In genomic region chr16:87575027-87575804, GRCh38 we compare ENCODE assay signal across 1 cellular context.
TF ChIP-seq lines count a peak whose summit lies in the region.

No MANE protein-coding gene starts in this region.

TF ChIP-seq in H1, 55 proteins besides CTCF, POLR2A, EP300 and RAD21 (continued from another document):
- TF ChIP-seq, protein P1, sequence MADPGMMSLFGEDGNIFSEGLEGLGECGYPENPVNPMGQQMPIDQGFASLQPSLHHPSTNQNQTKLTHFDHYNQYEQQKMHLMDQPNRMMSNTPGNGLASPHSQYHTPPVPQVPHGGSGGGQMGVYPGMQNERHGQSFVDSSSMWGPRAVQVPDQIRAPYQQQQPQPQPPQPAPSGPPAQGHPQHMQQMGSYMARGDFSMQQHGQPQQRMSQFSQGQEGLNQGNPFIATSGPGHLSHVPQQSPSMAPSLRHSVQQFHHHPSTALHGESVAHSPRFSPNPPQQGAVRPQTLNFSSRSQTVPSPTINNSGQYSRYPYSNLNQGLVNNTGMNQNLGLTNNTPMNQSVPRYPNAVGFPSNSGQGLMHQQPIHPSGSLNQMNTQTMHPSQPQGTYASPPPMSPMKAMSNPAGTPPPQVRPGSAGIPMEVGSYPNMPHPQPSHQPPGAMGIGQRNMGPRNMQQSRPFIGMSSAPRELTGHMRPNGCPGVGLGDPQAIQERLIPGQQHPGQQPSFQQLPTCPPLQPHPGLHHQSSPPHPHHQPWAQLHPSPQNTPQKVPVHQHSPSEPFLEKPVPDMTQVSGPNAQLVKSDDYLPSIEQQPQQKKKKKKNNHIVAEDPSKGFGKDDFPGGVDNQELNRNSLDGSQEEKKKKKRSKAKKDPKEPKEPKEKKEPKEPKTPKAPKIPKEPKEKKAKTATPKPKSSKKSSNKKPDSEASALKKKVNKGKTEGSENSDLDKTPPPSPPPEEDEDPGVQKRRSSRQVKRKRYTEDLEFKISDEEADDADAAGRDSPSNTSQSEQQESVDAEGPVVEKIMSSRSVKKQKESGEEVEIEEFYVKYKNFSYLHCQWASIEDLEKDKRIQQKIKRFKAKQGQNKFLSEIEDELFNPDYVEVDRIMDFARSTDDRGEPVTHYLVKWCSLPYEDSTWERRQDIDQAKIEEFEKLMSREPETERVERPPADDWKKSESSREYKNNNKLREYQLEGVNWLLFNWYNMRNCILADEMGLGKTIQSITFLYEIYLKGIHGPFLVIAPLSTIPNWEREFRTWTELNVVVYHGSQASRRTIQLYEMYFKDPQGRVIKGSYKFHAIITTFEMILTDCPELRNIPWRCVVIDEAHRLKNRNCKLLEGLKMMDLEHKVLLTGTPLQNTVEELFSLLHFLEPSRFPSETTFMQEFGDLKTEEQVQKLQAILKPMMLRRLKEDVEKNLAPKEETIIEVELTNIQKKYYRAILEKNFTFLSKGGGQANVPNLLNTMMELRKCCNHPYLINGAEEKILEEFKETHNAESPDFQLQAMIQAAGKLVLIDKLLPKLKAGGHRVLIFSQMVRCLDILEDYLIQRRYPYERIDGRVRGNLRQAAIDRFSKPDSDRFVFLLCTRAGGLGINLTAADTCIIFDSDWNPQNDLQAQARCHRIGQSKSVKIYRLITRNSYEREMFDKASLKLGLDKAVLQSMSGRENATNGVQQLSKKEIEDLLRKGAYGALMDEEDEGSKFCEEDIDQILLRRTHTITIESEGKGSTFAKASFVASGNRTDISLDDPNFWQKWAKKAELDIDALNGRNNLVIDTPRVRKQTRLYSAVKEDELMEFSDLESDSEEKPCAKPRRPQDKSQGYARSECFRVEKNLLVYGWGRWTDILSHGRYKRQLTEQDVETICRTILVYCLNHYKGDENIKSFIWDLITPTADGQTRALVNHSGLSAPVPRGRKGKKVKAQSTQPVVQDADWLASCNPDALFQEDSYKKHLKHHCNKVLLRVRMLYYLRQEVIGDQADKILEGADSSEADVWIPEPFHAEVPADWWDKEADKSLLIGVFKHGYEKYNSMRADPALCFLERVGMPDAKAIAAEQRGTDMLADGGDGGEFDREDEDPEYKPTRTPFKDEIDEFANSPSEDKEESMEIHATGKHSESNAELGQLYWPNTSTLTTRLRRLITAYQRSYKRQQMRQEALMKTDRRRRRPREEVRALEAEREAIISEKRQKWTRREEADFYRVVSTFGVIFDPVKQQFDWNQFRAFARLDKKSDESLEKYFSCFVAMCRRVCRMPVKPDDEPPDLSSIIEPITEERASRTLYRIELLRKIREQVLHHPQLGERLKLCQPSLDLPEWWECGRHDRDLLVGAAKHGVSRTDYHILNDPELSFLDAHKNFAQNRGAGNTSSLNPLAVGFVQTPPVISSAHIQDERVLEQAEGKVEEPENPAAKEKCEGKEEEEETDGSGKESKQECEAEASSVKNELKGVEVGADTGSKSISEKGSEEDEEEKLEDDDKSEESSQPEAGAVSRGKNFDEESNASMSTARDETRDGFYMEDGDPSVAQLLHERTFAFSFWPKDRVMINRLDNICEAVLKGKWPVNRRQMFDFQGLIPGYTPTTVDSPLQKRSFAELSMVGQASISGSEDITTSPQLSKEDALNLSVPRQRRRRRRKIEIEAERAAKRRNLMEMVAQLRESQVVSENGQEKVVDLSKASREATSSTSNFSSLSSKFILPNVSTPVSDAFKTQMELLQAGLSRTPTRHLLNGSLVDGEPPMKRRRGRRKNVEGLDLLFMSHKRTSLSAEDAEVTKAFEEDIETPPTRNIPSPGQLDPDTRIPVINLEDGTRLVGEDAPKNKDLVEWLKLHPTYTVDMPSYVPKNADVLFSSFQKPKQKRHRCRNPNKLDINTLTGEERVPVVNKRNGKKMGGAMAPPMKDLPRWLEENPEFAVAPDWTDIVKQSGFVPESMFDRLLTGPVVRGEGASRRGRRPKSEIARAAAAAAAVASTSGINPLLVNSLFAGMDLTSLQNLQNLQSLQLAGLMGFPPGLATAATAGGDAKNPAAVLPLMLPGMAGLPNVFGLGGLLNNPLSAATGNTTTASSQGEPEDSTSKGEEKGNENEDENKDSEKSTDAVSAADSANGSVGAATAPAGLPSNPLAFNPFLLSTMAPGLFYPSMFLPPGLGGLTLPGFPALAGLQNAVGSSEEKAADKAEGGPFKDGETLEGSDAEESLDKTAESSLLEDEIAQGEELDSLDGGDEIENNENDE (IDR thresholded peaks at IDR 0.05; ENCODE audit: insufficient replicate concordance, low read length), result no peak
- TF ChIP-seq SP1 (IDR thresholded peaks at IDR 0.05; ENCODE audit: low read depth, low read length), result no peak
- TF ChIP-seq PHF8 (conservative IDR thresholded peaks at IDR 0.05; ENCODE audit: low read depth, low read length), result no peak
- no peak for TF ChIP-seq BACH1 (IDR thresholded peaks at IDR 0.05; ENCODE audit: low read length)
- TF ChIP-seq SRF (IDR thresholded peaks at IDR 0.05; ENCODE audit: low read depth, low read length), result no peak
- TF ChIP-seq JUND (IDR thresholded peaks at IDR 0.05; ENCODE audit: low read length), result no peak
- no peak for TF ChIP-seq CBX8 (IDR thresholded peaks at IDR 0.05; ENCODE audit: borderline replicate concordance, low read depth, low read length)
- no peak for TF ChIP-seq POU5F1 (IDR thresholded peaks at IDR 0.05; ENCODE audit: low read depth, low read length)
- TF ChIP-seq SIN3A (conservative IDR thresholded peaks at IDR 0.05 in 1 of 2, IDR thresholded peaks at IDR 0.05 in 1 of 2; ENCODE audit: low read depth in 1 of 2, low read length in 2 of 2), result no peak
- TF ChIP-seq GABPA (IDR thresholded peaks at IDR 0.05; ENCODE audit: borderline replicate concordance, insufficient read depth, low read length), result peak; percentile 63; the same call in 1 of the 2 replicates
- TF ChIP-seq SP2 (IDR thresholded peaks at IDR 0.05; ENCODE audit: low read length), result no peak
- TF ChIP-seq YY1 (IDR thresholded peaks at IDR 0.05; ENCODE audit: low read depth, low read length), result no peak
- no peak for TF ChIP-seq KDM5A (IDR thresholded peaks at IDR 0.05; ENCODE audit: low read length)
- TF ChIP-seq TBP (IDR thresholded peaks at IDR 0.05; ENCODE audit: low read depth, low read length), result 0 out of 2 replicates have a peak, but pooled peaks have one; percentile 41
- TF ChIP-seq CREB1 (IDR thresholded peaks at IDR 0.05), result no peak
- no peak for TF ChIP-seq GTF2F1 (IDR thresholded peaks at IDR 0.05; ENCODE audit: borderline replicate concordance, low read depth, low read length)
- no peak for TF ChIP-seq ZNF274 (IDR thresholded peaks at IDR 0.05; ENCODE audit: borderline replicate concordance, extremely low read depth, low read length)
- no peak for TF ChIP-seq BCL11A (IDR thresholded peaks at IDR 0.05; ENCODE audit: low read depth in 2 of 2, low read length in 2 of 2)
- TF ChIP-seq RFX5 (IDR thresholded peaks at IDR 0.05; ENCODE audit: borderline replicate concordance, low read depth, low read length), result no peak
- TF ChIP-seq TAF1 (IDR thresholded peaks at IDR 0.05; ENCODE audit: low read depth, low read length), result 0 out of 2 replicates have a peak, but pooled peaks have one; percentile 17
- no peak for TF ChIP-seq CHD2 (IDR thresholded peaks at IDR 0.05; ENCODE audit: low read length)
- TF ChIP-seq, protein P2, sequence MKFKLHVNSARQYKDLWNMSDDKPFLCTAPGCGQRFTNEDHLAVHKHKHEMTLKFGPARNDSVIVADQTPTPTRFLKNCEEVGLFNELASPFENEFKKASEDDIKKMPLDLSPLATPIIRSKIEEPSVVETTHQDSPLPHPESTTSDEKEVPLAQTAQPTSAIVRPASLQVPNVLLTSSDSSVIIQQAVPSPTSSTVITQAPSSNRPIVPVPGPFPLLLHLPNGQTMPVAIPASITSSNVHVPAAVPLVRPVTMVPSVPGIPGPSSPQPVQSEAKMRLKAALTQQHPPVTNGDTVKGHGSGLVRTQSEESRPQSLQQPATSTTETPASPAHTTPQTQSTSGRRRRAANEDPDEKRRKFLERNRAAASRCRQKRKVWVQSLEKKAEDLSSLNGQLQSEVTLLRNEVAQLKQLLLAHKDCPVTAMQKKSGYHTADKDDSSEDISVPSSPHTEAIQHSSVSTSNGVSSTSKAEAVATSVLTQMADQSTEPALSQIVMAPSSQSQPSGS (IDR thresholded peaks at IDR 0.05; ENCODE audit: low read length), result no peak
- no peak for TF ChIP-seq CTBP2 (IDR thresholded peaks at IDR 0.05; ENCODE audit: borderline replicate concordance, insufficient read depth, insufficient read length, low read length)
- TF ChIP-seq MAFK (IDR thresholded peaks at IDR 0.05; ENCODE audit: low read depth, low read length), result no peak
- TF ChIP-seq TCF12 (IDR thresholded peaks at IDR 0.05; ENCODE audit: low read depth, low read length), result no peak
- no peak for TF ChIP-seq POLR2AphosphoS5 (IDR thresholded peaks at IDR 0.05; ENCODE audit: low read depth, low read length)
- TF ChIP-seq, protein P3, sequence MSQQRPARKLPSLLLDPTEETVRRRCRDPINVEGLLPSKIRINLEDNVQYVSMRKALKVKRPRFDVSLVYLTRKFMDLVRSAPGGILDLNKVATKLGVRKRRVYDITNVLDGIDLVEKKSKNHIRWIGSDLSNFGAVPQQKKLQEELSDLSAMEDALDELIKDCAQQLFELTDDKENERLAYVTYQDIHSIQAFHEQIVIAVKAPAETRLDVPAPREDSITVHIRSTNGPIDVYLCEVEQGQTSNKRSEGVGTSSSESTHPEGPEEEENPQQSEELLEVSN (IDR thresholded peaks at IDR 0.05), result no peak
- TF ChIP-seq RXRA (IDR thresholded peaks at IDR 0.05; ENCODE audit: insufficient read depth, low read depth, low read length), result no peak
- TF ChIP-seq BRCA1 (IDR thresholded peaks at IDR 0.05; ENCODE audit: low read depth, low read length), result no peak
- TF ChIP-seq HDAC2 (IDR thresholded peaks at IDR 0.05; ENCODE audit: borderline replicate concordance in 1 of 2, low read depth in 2 of 2, low read length in 2 of 2), result 0 out of 4 replicates have a peak, but pooled peaks of 1 of the 2 experiments have one; percentile 32
- TF ChIP-seq FOSL1 (IDR thresholded peaks at IDR 0.05; ENCODE audit: insufficient read depth, low read depth, low read length), result no peak
- no peak for TF ChIP-seq EZH2 (IDR thresholded peaks at IDR 0.05; ENCODE audit: low read depth, low read length, severe bottlenecking)
- no peak for TF ChIP-seq CEBPB (IDR thresholded peaks at IDR 0.05; ENCODE audit: low read depth, low read length)
- TF ChIP-seq SP4 (IDR thresholded peaks at IDR 0.05; ENCODE audit: low read length), result no peak
- TF ChIP-seq, protein P4, sequence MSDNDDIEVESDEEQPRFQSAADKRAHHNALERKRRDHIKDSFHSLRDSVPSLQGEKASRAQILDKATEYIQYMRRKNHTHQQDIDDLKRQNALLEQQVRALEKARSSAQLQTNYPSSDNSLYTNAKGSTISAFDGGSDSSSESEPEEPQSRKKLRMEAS (IDR thresholded peaks at IDR 0.05), result peak; percentile 21; the same call in 1 of the 2 replicates
